Comparison of ENCODE assay signal across 11 cellular contexts in genomic region chr1:116232989-116233514, GRCh38.
DNase-seq lines count a peak whose midpoint lies in the region; ATAC-seq and TF ChIP-seq lines count a peak whose summit lies in the region.
"Had no signal": no experiment of that assay in that cellular context is flagged by ENCODE, and none has a peak within 500 bp of the region (broad histone marks: within the 10 kb centered on the region; RNA-seq: fewer than 3 reads in every experiment).

No MANE protein-coding gene starts in this region.

- H3K27ac ChIP-seq in CD4-positive, CD25-positive, alpha-beta regulatory T cell (ENCODE audit: insufficient read depth, low read length, poor library complexity, severe bottlenecking), result no peak overlapping the region
- H3K27ac ChIP-seq in PC-9 (no peak overlapping the region), hepatocyte (no peak overlapping the region)

- no peaks in the 10 kb centered on the region for H3K36me3 Mint-ChIP-seq in CD4-positive, CD25-positive, alpha-beta regulatory T cell

- H2AFZ ChIP-seq in PC-9 (no peak overlapping the region), hepatocyte (no peak overlapping the region)

- no peaks in the 10 kb centered on the region for H3F3A ChIP-seq in PC-9 (ENCODE audit: insufficient read depth, low read depth)

- H3K4me2 ChIP-seq in PC-9 (no peak overlapping the region), hepatocyte (no peak overlapping the region)

- no peaks in the 10 kb centered on the region for H3K27me3 ChIP-seq in CD4-positive, CD25-positive, alpha-beta regulatory T cell (ENCODE audit: control insufficient read depth, insufficient read depth, low read length)
- H3K27me3 ChIP-seq in PC-9 (ENCODE audit: insufficient read depth, low read depth), result no peaks in the 10 kb centered on the region
- H3K27me3 ChIP-seq in hepatocyte, result no peaks in the 10 kb centered on the region

- no peaks in the 10 kb centered on the region for H3K9me3 ChIP-seq in CD4-positive, CD25-positive, alpha-beta regulatory T cell (ENCODE audit: control insufficient read depth in 2 of 2, low read length in 2 of 2)
- H3K9me3 ChIP-seq in PC-9 (ENCODE audit: insufficient read depth, low read depth) (no peaks in the 10 kb centered on the region), hepatocyte (ENCODE audit: low read depth) (no peaks in the 10 kb centered on the region)

- H3K4me1 Mint-ChIP-seq in CD4-positive, CD25-positive, alpha-beta regulatory T cell, result peaks cover 5 to 31% (median 17%) of the 10 kb centered on the region in 4 donors

- peaks cover 0 to 2% (median 0%) of the 10 kb centered on the region in 7 donors for H3K9me3 Mint-ChIP-seq in CD4-positive, CD25-positive, alpha-beta regulatory T cell

- peak in 2 of 3 donors; percentile 55 to 66 for DNase-seq in CD4-positive, CD25-positive, alpha-beta regulatory T cell
- DNase-seq in PC-9 (no peak), hepatocyte (ENCODE audit: low spot score) (peak; percentile 41), HK-2 (ENCODE audit: unreplicated experiment) (no peak), DMS114 treated with DMSO at 0.1 percent for 48 hours (lab: John Stamatoyannopoulos, UW; ENCODE audit: unreplicated experiment) (no peak), GM03348 (ENCODE audit: low spot score) (no peak)
- DNase-seq: H7; Kasumi-1; stimulated activated CD8-positive, alpha-beta memory T cell treated with anti-CD3 and anti-CD28 coated beads, Interleukin-4, amount 100 ng/mL, for 48 hours had no signal

- TF ChIP-seq CTCF in PC-9 (conservative IDR thresholded peaks at IDR 0.05), result peak; percentile 53; the same call in 1 of the 2 replicates
- TF ChIP-seq CTCF in hepatocyte (IDR thresholded peaks at IDR 0.05; ENCODE audit: poor library complexity), result peak; percentile 31

- intact Hi-C loops in PC-9 (cut with micrococcal nuclease; ENCODE audit: unreplicated experiment), result no loop called here

- 43% methylated on average over 2 of the region's 2 CpGs for WGBS in hepatocyte (ENCODE audit: low lambda C conversion rate, missing lambda C conversion rate)

- H3K4me1 ChIP-seq in CD4-positive, CD25-positive, alpha-beta regulatory T cell (ENCODE audit: control insufficient read depth, insufficient read depth, low read length, poor library complexity, severe bottlenecking), result peaks cover 11% of the 10 kb centered on the region
- H3K4me1 ChIP-seq in PC-9 (replicated peaks; ENCODE audit: insufficient read depth) (no peaks in the 10 kb centered on the region), hepatocyte (ENCODE audit: insufficient read depth) (no peaks in the 10 kb centered on the region)

- no peaks in the 10 kb centered on the region for H4K20me1 ChIP-seq in PC-9 (ENCODE audit: insufficient read depth)
- H4K20me1 ChIP-seq in hepatocyte (ENCODE audit: insufficient read depth, poor library complexity, severe bottlenecking), result no peaks in the 10 kb centered on the region

- peak; percentile 66 to 87 for ATAC-seq in CD4-positive, CD25-positive, alpha-beta regulatory T cell (ENCODE audit: low read depth in 2 of 2)
- peak; percentile 70 for ATAC-seq in GM18907 (IDR thresholded peaks at IDR 0.05; ENCODE audit: unreplicated experiment)
- ATAC-seq in HG03432 (IDR thresholded peaks at IDR 0.05; ENCODE audit: unreplicated experiment), result no peak

- H3K27me3 Mint-ChIP-seq in CD4-positive, CD25-positive, alpha-beta regulatory T cell, result no peaks in the 10 kb centered on the region

- CTCF ChIA-PET in PC-9 (lab: Charles Lee), result interaction anchor here (0.6 kb wide), 1 partner anchor 272 kb away, joined by 3 read pairs; no protein-coding TSS in a partner anchor

- H3K36me3 ChIP-seq in CD4-positive, CD25-positive, alpha-beta regulatory T cell (ENCODE audit: control insufficient read depth, insufficient read depth, low read length), result no peaks in the 10 kb centered on the region
- H3K36me3 ChIP-seq in PC-9 (ENCODE audit: low read depth) (no peaks in the 10 kb centered on the region), hepatocyte (replicated peaks; ENCODE audit: insufficient read depth, low read depth) (no peaks in the 10 kb centered on the region)

- H3K4me3 Mint-ChIP-seq in CD4-positive, CD25-positive, alpha-beta regulatory T cell, result peak overlapping the region in 1 of 4 donors; percentile 57

- H3K9me2 ChIP-seq in PC-9 (ENCODE audit: insufficient read depth) (no peaks in the 10 kb centered on the region), hepatocyte (replicated peaks; ENCODE audit: insufficient read depth) (no peaks in the 10 kb centered on the region)

- no TSS peak for BruUV-seq in PC-9 (replicated peaks; lab: Mats Ljungman, UMichigan)

- H3K4me3 ChIP-seq in CD4-positive, CD25-positive, alpha-beta regulatory T cell (ENCODE audit: low read depth, low read length), result no peak overlapping the region
- H3K4me3 ChIP-seq in PC-9 (no peak overlapping the region), hepatocyte (no peak overlapping the region)

- POLR2A ChIA-PET in PC-9 (lab: Charles Lee; ENCODE audit: unreplicated experiment), result no interaction called here

- H3K79me2 ChIP-seq in PC-9 (ENCODE audit: low read depth) (no peaks in the 10 kb centered on the region), hepatocyte (no peaks in the 10 kb centered on the region)

- H3K27ac Mint-ChIP-seq in CD4-positive, CD25-positive, alpha-beta regulatory T cell, result peak overlapping the region; percentile 15 to 73 (median 45)

Comparison
In these comparisons a context has a peak if more than half of its experiments do, and no peak if none do; other contexts are left out.
1. DNase-seq: peak in CD4-positive, CD25-positive, alpha-beta regulatory T cell (2 of 3) and hepatocyte (single experiment); none in PC-9 (0 of 2), HK-2 (single experiment), DMS114 treated with DMSO at 0.1 percent for 48 hours (single experiment) and GM03348 (single experiment).